In the genomic region with DNA sequence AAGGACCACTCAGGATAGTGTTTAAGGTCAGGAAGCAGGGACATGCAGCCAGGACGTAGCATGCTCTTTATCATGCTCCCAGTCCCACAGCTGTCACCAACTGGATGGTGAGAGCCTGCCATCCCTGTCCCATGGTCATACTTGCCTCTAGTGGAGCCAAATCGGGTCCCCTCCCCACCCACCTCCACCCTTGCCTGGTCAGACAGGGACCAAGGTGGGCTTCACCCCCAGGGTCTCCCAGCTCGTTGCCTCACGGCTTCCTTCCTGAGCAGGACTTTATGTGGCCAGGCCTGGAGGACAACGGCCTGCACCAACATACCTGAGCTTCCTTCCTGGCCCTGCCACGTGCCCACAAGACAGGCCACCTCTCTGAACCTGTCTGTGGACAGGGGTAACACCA, we compare ENCODE assay signal across 20 cellular contexts. TPM values are rescaled to one million over a fixed set of nuclear protein-coding genes. Genes with fewer than 3 reads are reported as not detected.
"Had no signal": no experiment of that assay in that cellular context is flagged by ENCODE, and none has a peak within 500 bp of the region (broad histone marks: within the 10 kb centered on the region; RNA-seq: fewer than 3 reads in every experiment).

No MANE protein-coding gene starts in this region.

- H3K27me3 ChIP-seq: body of pancreas, dorsolateral prefrontal cortex, foreskin keratinocyte had no signal

- H3K27ac ChIP-seq: body of pancreas, epithelial cell of prostate, foreskin keratinocyte, lower lobe of right lung, SK-N-MC had no signal

- ATAC-seq: activated CD8-positive, alpha-beta memory T cell treated with anti-CD3 and anti-CD28 coated beads, Interleukin-2, amount 10 ng/mL, durations not matched to agents 7 days and 5 days; body of pancreas; foreskin keratinocyte; lower lobe of right lung; stimulated activated naive CD8-positive, alpha-beta T cell treated with anti-CD3 and anti-CD28 coated beads, Interleukin-15, Interleukin-2, amounts not matched to agents 100 U/mL and 50 U/mL, for 24 hours had no signal

- H3K9me3 ChIP-seq: body of pancreas, lower lobe of right lung had no signal

- H3K36me3 ChIP-seq: lower lobe of right lung had no signal

- H3K4me3 ChIP-seq: body of pancreas, dorsolateral prefrontal cortex, lower lobe of right lung, SK-N-MC, skin epidermis had no signal

- DNase-seq: activated B cell treated with CpG ODN at 0.5 μM for 24 hours; activated CD4-positive, alpha-beta memory T cell treated with anti-CD3 and anti-CD28 coated beads, Interleukin-2, amount 10 ng/mL, durations not matched to agents 7 days and 5 days; activated CD4-positive, alpha-beta T cell treated with anti-CD3 and anti-CD28 coated beads for 4 hours; activated CD8-positive, alpha-beta memory T cell treated with anti-CD3 and anti-CD28 coated beads, Interleukin-2, amount 10 ng/mL, durations not matched to agents 7 days and 5 days; activated naive CD8-positive, alpha-beta T cell treated with anti-CD3 and anti-CD28 coated beads, Interleukin-2, amount 10 ng/mL, durations not matched to agents 7 days and 5 days; amygdala; body of pancreas; central memory CD4-positive, alpha-beta T cell; dorsolateral prefrontal cortex; endodermal cell; foreskin keratinocyte; lower lobe of right lung; nucleus accumbens; retina; stimulated activated naive CD8-positive, alpha-beta T cell treated with anti-CD3 and anti-CD28 coated beads, Interleukin-15, Interleukin-2, amounts not matched to agents 100 U/mL and 50 U/mL, for 24 hours had no signal

- FAIRE-seq: colon, TTC549 had no signal

RNA-seq across cellular contexts. Expression of gene A4GALT, which starts 19.8 kb away (rescaled TPM):
- total RNA-seq: activated naive CD8-positive, alpha-beta T cell treated with anti-CD3 and anti-CD28 coated beads, Interleukin-2, amount 10 ng/mL, durations not matched to agents 7 days and 5 days had no signal
